In the genomic region with DNA sequence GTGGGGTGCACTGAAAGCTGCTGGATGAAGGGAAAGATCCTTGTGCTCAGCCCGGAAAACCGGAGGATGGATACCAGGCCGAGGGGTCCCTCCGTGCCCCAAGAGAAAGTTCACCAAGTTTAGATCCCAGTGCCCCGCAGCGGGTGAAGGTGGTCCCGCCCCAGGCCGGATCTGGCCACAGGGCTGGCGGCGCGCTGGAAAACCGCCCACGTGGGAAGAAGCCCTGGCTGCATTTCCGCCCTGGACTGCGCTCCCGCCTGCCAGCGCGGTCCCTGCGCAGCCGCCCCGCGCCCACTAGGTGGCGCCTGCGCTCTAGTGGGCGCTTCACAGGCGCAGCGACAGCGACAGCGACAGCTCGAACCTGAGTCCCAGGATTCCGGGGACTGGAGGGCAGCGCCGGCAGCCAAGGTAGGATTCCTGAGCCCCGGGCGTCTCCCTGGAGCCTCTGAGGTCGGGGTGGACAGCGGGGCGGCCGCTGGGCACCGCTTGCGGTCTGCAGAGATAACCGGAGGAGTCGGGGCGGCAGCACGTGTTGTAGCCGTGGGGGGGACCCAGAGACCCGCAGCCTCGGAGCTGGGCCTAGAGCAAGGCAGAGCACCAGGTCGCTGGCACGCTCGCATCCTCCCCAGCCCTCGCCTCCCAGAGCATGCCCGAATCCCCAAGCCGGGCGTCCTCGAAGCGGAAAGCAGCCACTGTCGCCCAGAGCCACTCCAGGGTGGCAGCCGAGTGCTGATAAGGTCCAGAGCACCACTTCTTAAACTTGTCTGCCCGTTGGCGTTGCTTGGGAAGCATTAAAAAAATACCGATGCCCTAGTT, we compare ENCODE assay signal across 1 cellular context.
A peak's percentile ranks its signal among the peaks of the same experiment; 100 is the strongest.
TF ChIP-seq lines count a peak whose summit lies in the region.

CHD9 (plus strand) TSS at position 322 of the 816 bp plus-strand sequence. CDS start 101,099 bp downstream, outside the sequence.

TF ChIP-seq in HepG2, 621 proteins besides CTCF, POLR2A, EP300 and RAD21 (continued from another document and continues in another):
- TF ChIP-seq AHDC1 (CRISPR knock-in tag; IDR thresholded peaks at IDR 0.05; ENCODE audit: borderline replicate concordance) (peak; percentile 78; the same call in 1 of the 2 replicates), ZNF619 (CRISPR knock-in tag; IDR thresholded peaks at IDR 0.05) (peak; percentile 89; the same call in 1 of the 2 replicates), ZNF792 (CRISPR knock-in tag; IDR thresholded peaks at IDR 0.05) (peak; percentile 98), ZFP82 (CRISPR knock-in tag; IDR thresholded peaks at IDR 0.05; ENCODE audit: borderline replicate concordance) (peak; percentile 98), ZFYVE20 (CRISPR knock-in tag; IDR thresholded peaks at IDR 0.05; ENCODE audit: borderline replicate concordance, low read depth) (peak; percentile 89; the same call in 1 of the 2 replicates), ZNF460 (CRISPR knock-in tag; IDR thresholded peaks at IDR 0.05; ENCODE audit: borderline replicate concordance) (peak; percentile 70; the same call in 1 of the 2 replicates), SUZ12 (IDR thresholded peaks at IDR 0.05; ENCODE audit: low read depth, low read length) (no peak), ZNF142 (CRISPR knock-in tag; IDR thresholded peaks at IDR 0.05) (peak; percentile 80), ZSCAN9 (CRISPR knock-in tag; IDR thresholded peaks at IDR 0.05; ENCODE audit: borderline replicate concordance) (peak; percentile 94), ATF4 (CRISPR knock-in tag; IDR thresholded peaks at IDR 0.05) (peak in 1 of 2 experiments; percentile 63; a peak in 2 of 4 replicates), ZKSCAN8 (CRISPR knock-in tag; IDR thresholded peaks at IDR 0.05; ENCODE audit: borderline replicate concordance) (peak; percentile 93; the same call in 1 of the 2 replicates), GZF1 (CRISPR knock-in tag; IDR thresholded peaks at IDR 0.05) (peak; percentile 91), GABPB1 (CRISPR knock-in tag; IDR thresholded peaks at IDR 0.05) (peak; percentile 95), ZC3H4 (CRISPR knock-in tag; IDR thresholded peaks at IDR 0.05; ENCODE audit: borderline replicate concordance) (peak; percentile 72; the same call in 1 of the 2 replicates), NRL (CRISPR knock-in tag; IDR thresholded peaks at IDR 0.05; ENCODE audit: borderline replicate concordance) (peak; percentile 94), KAT8 (CRISPR knock-in tag; IDR thresholded peaks at IDR 0.05) (peak; percentile 94), NBN (conservative IDR thresholded peaks at IDR 0.05) (no peak), ZBTB21 (CRISPR knock-in tag; IDR thresholded peaks at IDR 0.05) (no peak), ZNF30 (CRISPR knock-in tag; IDR thresholded peaks at IDR 0.05) (peak; percentile 77; the same call in 1 of the 2 replicates), MBNL3 (CRISPR knock-in tag; conservative IDR thresholded peaks at IDR 0.05) (no peak), TBX3 (IDR thresholded peaks at IDR 0.05; ENCODE audit: borderline replicate concordance) (no peak), AHR (CRISPR knock-in tag; IDR thresholded peaks at IDR 0.05) (no peak; the same call in none of the 2 replicates), YY1 (IDR thresholded peaks at IDR 0.05; ENCODE audit: insufficient read depth, insufficient replicate concordance, low read depth, low read length) (peak; percentile 87), ZNF17 (CRISPR knock-in tag; IDR thresholded peaks at IDR 0.05) (0 out of 2 replicates have a peak, but pooled peaks have one; percentile 4), PAF1 (CRISPR knock-in tag; IDR thresholded peaks at IDR 0.05) (no peak), RFXANK (CRISPR knock-in tag; IDR thresholded peaks at IDR 0.05) (peak; percentile 79; the same call in 1 of the 2 replicates), YEATS2 (CRISPR knock-in tag; IDR thresholded peaks at IDR 0.05; ENCODE audit: borderline replicate concordance) (peak; percentile 90; the same call in 1 of the 2 replicates), USF2 (IDR thresholded peaks at IDR 0.05; ENCODE audit: low read depth, low read length) (peak; percentile 69), USF2 (CRISPR knock-in tag; IDR thresholded peaks at IDR 0.05; ENCODE audit: borderline replicate concordance) (peak; percentile 87), TOPORS (CRISPR knock-in tag; IDR thresholded peaks at IDR 0.05) (peak; percentile 89), NFKB2 (CRISPR knock-in tag; IDR thresholded peaks at IDR 0.05; ENCODE audit: borderline replicate concordance) (peak; percentile 96; the same call in 1 of the 2 replicates)
- TF ChIP-seq, protein P1, sequence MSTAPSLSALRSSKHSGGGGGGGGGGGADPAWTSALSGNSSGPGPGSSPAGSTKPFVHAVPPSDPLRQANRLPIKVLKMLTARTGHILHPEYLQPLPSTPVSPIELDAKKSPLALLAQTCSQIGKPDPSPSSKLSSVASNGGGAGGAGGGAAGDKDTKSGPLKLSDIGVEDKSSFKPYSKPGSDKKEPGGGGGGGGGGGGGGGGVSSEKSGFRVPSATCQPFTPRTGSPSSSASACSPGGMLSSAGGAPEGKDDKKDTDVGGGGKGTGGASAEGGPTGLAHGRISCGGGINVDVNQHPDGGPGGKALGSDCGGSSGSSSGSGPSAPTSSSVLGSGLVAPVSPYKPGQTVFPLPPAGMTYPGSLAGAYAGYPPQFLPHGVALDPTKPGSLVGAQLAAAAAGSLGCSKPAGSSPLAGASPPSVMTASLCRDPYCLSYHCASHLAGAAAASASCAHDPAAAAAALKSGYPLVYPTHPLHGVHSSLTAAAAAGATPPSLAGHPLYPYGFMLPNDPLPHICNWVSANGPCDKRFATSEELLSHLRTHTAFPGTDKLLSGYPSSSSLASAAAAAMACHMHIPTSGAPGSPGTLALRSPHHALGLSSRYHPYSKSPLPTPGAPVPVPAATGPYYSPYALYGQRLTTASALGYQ (CRISPR knock-in tag; IDR thresholded peaks at IDR 0.05) = peak; percentile 83
- TF ChIP-seq, protein P2, sequence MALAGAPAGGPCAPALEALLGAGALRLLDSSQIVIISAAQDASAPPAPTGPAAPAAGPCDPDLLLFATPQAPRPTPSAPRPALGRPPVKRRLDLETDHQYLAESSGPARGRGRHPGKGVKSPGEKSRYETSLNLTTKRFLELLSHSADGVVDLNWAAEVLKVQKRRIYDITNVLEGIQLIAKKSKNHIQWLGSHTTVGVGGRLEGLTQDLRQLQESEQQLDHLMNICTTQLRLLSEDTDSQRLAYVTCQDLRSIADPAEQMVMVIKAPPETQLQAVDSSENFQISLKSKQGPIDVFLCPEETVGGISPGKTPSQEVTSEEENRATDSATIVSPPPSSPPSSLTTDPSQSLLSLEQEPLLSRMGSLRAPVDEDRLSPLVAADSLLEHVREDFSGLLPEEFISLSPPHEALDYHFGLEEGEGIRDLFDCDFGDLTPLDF (CRISPR knock-in tag; IDR thresholded peaks at IDR 0.05) = peak; percentile 92
- TF ChIP-seq, protein P3, sequence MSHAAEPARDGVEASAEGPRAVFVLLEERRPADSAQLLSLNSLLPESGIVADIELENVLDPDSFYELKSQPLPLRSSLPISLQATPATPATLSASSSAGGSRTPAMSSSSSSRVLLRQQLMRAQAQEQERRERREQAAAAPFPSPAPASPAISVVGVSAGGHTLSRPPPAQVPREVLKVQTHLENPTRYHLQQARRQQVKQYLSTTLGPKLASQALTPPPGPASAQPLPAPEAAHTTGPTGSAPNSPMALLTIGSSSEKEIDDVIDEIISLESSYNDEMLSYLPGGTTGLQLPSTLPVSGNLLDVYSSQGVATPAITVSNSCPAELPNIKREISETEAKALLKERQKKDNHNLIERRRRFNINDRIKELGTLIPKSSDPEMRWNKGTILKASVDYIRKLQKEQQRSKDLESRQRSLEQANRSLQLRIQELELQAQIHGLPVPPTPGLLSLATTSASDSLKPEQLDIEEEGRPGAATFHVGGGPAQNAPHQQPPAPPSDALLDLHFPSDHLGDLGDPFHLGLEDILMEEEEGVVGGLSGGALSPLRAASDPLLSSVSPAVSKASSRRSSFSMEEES (CRISPR knock-in tag; IDR thresholded peaks at IDR 0.05) = peak; percentile 81
